ENCODE assay signal across 8 cellular contexts in the genomic region with DNA sequence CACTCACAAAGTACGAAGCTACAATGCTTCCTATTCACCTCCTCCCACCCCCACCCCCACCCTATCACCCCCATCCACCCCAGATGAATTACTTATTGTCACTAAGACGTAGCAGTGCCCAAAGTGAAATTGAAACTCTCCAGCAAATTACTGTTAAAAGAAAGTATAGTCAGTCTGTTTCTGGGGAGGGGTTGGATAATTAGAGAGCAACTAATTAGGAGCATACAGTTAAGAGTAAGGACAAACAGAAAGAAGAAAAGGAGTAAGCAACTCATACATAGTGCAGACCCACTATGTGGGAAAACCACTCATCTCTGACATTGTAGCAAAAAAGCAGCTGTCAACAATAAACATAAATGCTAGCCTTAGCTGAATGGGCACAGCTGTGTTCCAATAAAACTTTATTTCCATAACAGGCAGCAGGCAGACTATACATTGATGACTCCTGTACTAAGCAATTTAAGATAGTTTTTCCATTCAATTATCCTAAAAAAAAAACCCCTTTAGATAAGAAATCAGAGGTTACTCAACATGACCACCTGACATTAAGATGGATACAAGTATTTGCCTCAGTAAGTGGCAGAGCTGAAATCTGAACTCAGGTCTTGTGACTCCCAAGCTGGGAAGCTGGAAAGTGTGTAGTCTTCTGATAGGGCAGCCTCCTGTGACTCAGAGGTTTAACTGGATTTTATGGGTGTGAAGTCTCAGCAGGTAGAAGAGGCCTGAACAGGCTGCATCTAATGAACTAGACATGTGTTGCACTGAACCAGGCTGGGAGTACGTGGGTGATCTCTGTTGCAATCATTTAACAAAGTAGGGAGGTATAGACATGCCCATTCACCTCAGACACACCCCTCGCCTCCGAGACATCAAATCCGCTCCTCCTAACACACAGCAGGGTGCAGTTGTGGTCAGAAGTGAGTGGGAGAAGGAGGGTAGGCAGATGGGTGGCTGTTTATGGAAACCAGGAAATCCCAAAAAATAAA.
DNase-seq lines count a peak whose midpoint lies in the region; ATAC-seq and TF ChIP-seq lines count a peak whose summit lies in the region.

No MANE protein-coding gene starts in this region.

- no peak overlapping the region for H3K27ac Mint-ChIP-seq in CD8-positive, alpha-beta T cell

- intact Hi-C loops in CD8-positive, alpha-beta T cell (cut with DNase I, micrococcal nuclease): no loop called here

- no peaks in the 10 kb centered on the region for H3K36me3 ChIP-seq in CD8-positive, alpha-beta T cell (ENCODE audit: insufficient read depth, low read length)
- no peaks in the 10 kb centered on the region for H3K36me3 ChIP-seq in upper lobe of left lung

- in situ Hi-C loops in KBM-7 (cut with MboI; ENCODE audit: low pct_unique_long_range_greater_than_20kb, low sequenced_read_pairs): no loop called here

- H3K36me3 Mint-ChIP-seq in CD8-positive, alpha-beta T cell: no peaks in the 10 kb centered on the region

- no peak for TF ChIP-seq EP300 in upper lobe of left lung (IDR thresholded peaks at IDR 0.05)

- no peak overlapping the region for H3K4me3 ChIP-seq in CD8-positive, alpha-beta T cell (ENCODE audit: low read depth, low read length)
- H3K4me3 ChIP-seq in choroid plexus epithelial cell (ENCODE audit: low read depth, low read length) (no peak overlapping the region), upper lobe of left lung (no peak overlapping the region)

- H3K9me3 Mint-ChIP-seq in CD8-positive, alpha-beta T cell: no peaks in the 10 kb centered on the region

- no peaks in the 10 kb centered on the region for H3K9me3 ChIP-seq in CD8-positive, alpha-beta T cell (ENCODE audit: low read length)
- no peaks in the 10 kb centered on the region for H3K9me3 ChIP-seq in upper lobe of left lung

- H3K27me3 ChIP-seq in CD8-positive, alpha-beta T cell (ENCODE audit: insufficient read depth, low read length): no peaks in the 10 kb centered on the region
- no peaks in the 10 kb centered on the region for H3K27me3 ChIP-seq in upper lobe of left lung

- TF ChIP-seq POLR2A in upper lobe of left lung (IDR thresholded peaks at IDR 0.05): no peak

- no peak for DNase-seq in CD8-positive, alpha-beta T cell
- DNase-seq in KBM-7: peak; percentile 11
- DNase-seq in choroid plexus epithelial cell (ENCODE audit: low read depth): peak; percentile 93
- no peak for DNase-seq in upper lobe of left lung
- DNase-seq in KG1 (lab: John Stamatoyannopoulos, UW): no peak

- no peaks in the 10 kb centered on the region for H3K27me3 Mint-ChIP-seq in CD8-positive, alpha-beta T cell (ENCODE audit: low read depth)

- peaks cover 6% of the 10 kb centered on the region for H3K4me1 Mint-ChIP-seq in CD8-positive, alpha-beta T cell (ENCODE audit: low read depth)

- ATAC-seq in CD8-positive, alpha-beta T cell: no peak
- peak; percentile 37 for ATAC-seq in GM19351 (IDR thresholded peaks at IDR 0.05; ENCODE audit: unreplicated experiment)
- no peak for ATAC-seq in upper lobe of left lung (ENCODE audit: low FRiP score in 2 of 2)
- ATAC-seq in HG03571 (IDR thresholded peaks at IDR 0.05; ENCODE audit: unreplicated experiment): no peak
- no peak for ATAC-seq in HG03095 (IDR thresholded peaks at IDR 0.05; ENCODE audit: unreplicated experiment)

- H3K4me3 Mint-ChIP-seq in CD8-positive, alpha-beta T cell: peak overlapping the region; percentile 47

- CTCF ChIA-PET in CD8-positive, alpha-beta T cell (lab: Charles Lee): no interaction called here

- POLR2A ChIA-PET in CD8-positive, alpha-beta T cell (lab: Charles Lee): no interaction called here

- no peak for TF ChIP-seq CTCF in CD8-positive, alpha-beta T cell (IDR thresholded peaks at IDR 0.05)
- TF ChIP-seq CTCF in choroid plexus epithelial cell (conservative IDR thresholded peaks at IDR 0.05; ENCODE audit: low read depth, low read length) (no peak), upper lobe of left lung (IDR thresholded peaks at IDR 0.05) (no peak)

- H3K27ac ChIP-seq in CD8-positive, alpha-beta T cell (ENCODE audit: low read depth, low read length): no peak overlapping the region
- peak overlapping the region; percentile 23 to 81 (median 74) for H3K27ac ChIP-seq in upper lobe of left lung

- no peaks in the 10 kb centered on the region for H3K4me1 ChIP-seq in CD8-positive, alpha-beta T cell (ENCODE audit: insufficient read depth, low read length)
- H3K4me1 ChIP-seq in upper lobe of left lung: peaks cover 26 to 33% (median 27%) of the 10 kb centered on the region in 4 donors

- WGBS in upper lobe of left lung, 2 donors: 63 to 75% methylated on average over 6 of the region's 6 CpGs

Comparison
In these comparisons a context has a peak if more than half of its experiments do, and no peak if none do; other contexts are left out.
1. DNase-seq: peak in KBM-7 (single experiment) and choroid plexus epithelial cell (single experiment); none in CD8-positive, alpha-beta T cell (0 of 7), upper lobe of left lung (0 of 2) and KG1 (single experiment).